Comparison of ENCODE assay signal across 22 cellular contexts in the genomic region with DNA sequence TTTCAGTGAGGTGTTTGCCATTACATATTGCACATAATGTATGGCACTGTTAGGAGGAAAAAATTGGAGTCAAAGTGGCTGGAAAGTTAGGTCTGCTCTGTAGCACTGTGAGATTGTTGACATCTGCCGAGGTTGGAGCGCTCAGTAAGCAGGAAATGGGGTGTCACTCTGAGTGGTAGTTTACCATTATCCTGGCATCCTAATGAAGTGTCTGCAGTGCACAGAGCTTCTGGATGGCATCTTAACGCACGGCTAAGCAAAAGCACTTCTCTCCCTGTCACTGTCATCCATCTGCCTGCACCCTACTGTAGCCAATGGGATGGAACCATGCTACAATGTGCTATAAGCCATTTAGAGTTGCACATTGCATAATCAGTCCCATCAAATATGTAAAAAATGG.
"Had no signal": no experiment of that assay in that cellular context is flagged by ENCODE, and none has a peak within 500 bp of the region (broad histone marks: within the 10 kb centered on the region; RNA-seq: fewer than 3 reads in every experiment).

No MANE protein-coding gene starts in this region.

- H3K27me3 Mint-ChIP-seq: activated B cell treated with CpG ODN at 0.5 μM for 24 hours; activated T-helper 17 cell treated with anti-CD3 and anti-CD28 coated beads, Interleukin-2, amount 50 U/mL, for 72 hours had no signal

- H3K27me3 ChIP-seq: brain microvascular endothelial cell, colonic mucosa, foreskin keratinocyte, tibial artery, uterus had no signal

- H3K4me1 ChIP-seq: colonic mucosa, foreskin keratinocyte, lower lobe of right lung, tibial artery, uterus had no signal

- H3K36me3 ChIP-seq: brain microvascular endothelial cell, colonic mucosa, lower lobe of right lung, tibial artery, uterus had no signal

- H3K27ac ChIP-seq: brain microvascular endothelial cell, colonic mucosa, foreskin keratinocyte, lower lobe of right lung, tibial artery, uterus had no signal

- H3K27ac Mint-ChIP-seq: activated B cell treated with CpG ODN at 0.5 μM for 24 hours; activated T-helper 17 cell treated with anti-CD3 and anti-CD28 coated beads, Interleukin-2, amount 50 U/mL, for 72 hours; T-helper 2 cell treated with Interferon-gamma antibody and Interleukin-4, amounts not matched to agents 5 μg/mL and 100 μg/mL, for 36 hours had no signal

- H3K9me3 Mint-ChIP-seq: activated B cell treated with CpG ODN at 0.5 μM for 24 hours; activated T-helper 17 cell treated with anti-CD3 and anti-CD28 coated beads, Interleukin-2, amount 50 U/mL, for 72 hours; nephron; T-helper 2 cell treated with Interferon-gamma antibody and Interleukin-4, amounts not matched to agents 5 μg/mL and 100 μg/mL, for 36 hours had no signal

- DNase-seq: activated B cell treated with CpG ODN at 0.5 μM for 24 hours; activated CD4-positive, alpha-beta T cell treated with anti-CD3 and anti-CD28 coated beads for 4 hours; activated naive CD4-positive, alpha-beta T cell treated with Interleukin-2 at 50 U/mL for 16 hours; anterior cingulate cortex; brain microvascular endothelial cell; central memory CD4-positive, alpha-beta T cell; colonic mucosa; foreskin keratinocyte; glutamatergic neuron; hippocampal formation; left colon; lower lobe of right lung; stimulated activated CD4-positive, alpha-beta T cell treated with anti-CD3 and anti-CD28 coated beads, Interleukin-12 subunit alpha, Interleukin-12 subunit beta, amount 100 ng/mL, for 4 hours; stimulated activated CD4-positive, alpha-beta T cell treated with anti-CD3 and anti-CD28 coated beads, Interleukin-1b, Interleukin-23, amount 100 ng/mL, for 48 hours; stimulated activated CD8-positive, alpha-beta memory T cell treated with anti-CD3 and anti-CD28 coated beads, Interleukin-4, amount 100 ng/mL, for 48 hours; stimulated activated naive CD8-positive, alpha-beta T cell treated with anti-CD3 and anti-CD28 coated beads, Interleukin-15, Interleukin-2, amounts not matched to agents 100 U/mL and 50 U/mL, for 24 hours; substantia nigra; tibial artery; uterus had no signal

- H3K4me3 ChIP-seq: colonic mucosa, lower lobe of right lung, tibial artery, uterus had no signal

- H3K4me3 Mint-ChIP-seq: activated B cell treated with CpG ODN at 0.5 μM for 24 hours; activated T-helper 17 cell treated with anti-CD3 and anti-CD28 coated beads, Interleukin-2, amount 50 U/mL, for 72 hours; nephron; T-helper 2 cell treated with Interferon-gamma antibody and Interleukin-4, amounts not matched to agents 5 μg/mL and 100 μg/mL, for 36 hours had no signal

- H3K9me3 ChIP-seq: colonic mucosa, lower lobe of right lung, tibial artery, uterus had no signal
